ENCODE assay signal across 10 cellular contexts in the genomic region with DNA sequence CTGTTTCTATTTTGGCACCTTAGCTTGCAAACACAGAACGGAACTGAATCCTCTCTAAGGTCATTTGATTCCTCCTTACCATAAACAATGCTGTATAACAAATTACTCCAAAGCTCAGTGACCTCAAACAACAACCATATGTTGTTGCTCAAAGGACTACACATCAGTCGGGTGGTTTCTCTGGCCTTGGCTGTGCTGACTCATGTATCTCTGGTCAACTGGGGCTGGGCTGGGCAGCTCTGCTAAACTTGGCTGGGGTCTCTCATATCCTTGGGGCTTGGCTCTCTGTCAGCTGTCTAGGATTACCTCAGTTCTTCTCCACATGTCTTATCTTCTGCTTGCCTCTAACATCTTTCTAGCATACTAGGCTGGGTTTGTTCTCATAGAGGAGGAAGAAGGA.
DNase-seq lines count a peak whose midpoint lies in the region; ATAC-seq and TF ChIP-seq lines count a peak whose summit lies in the region.
"Had no signal": no experiment of that assay in that cellular context is flagged by ENCODE, and none has a peak within 500 bp of the region (broad histone marks: within the 10 kb centered on the region; RNA-seq: fewer than 3 reads in every experiment).

No MANE protein-coding gene starts in this region.

- no peaks in the 10 kb centered on the region for H3K27me3 ChIP-seq in testis

- peaks cover 25% of the 10 kb centered on the region for H3K4me1 Mint-ChIP-seq in CD14-positive monocyte

- no peak for ATAC-seq in GM18498 (IDR thresholded peaks at IDR 0.05; ENCODE audit: unreplicated experiment)

- peak overlapping the region in 1 of 2 donors; percentile 8 for H3K27ac ChIP-seq in testis

- no peak overlapping the region for H3K27ac Mint-ChIP-seq in CD14-positive monocyte

- peaks cover 0 to 6% of the 10 kb centered on the region in 2 donors for H3K36me3 Mint-ChIP-seq in CD14-positive monocyte

- TF ChIP-seq CTCF in testis (IDR thresholded peaks at IDR 0.05) = no peak
- no peak for TF ChIP-seq CTCF in CD14-positive monocyte (IDR thresholded peaks at IDR 0.05)

- intact Hi-C loops in testis (cut with DNase I; ENCODE audit: low total_unique reads) (no loop called here), CD14-positive monocyte (cut with micrococcal nuclease) (no loop called here)

- no peak overlapping the region for H3K4me3 ChIP-seq in testis

- no peaks in the 10 kb centered on the region for H3K9me3 Mint-ChIP-seq in CD14-positive monocyte

- 17 to 27% methylated on average over 2 of the region's 2 CpGs for WGBS in testis, 2 donors

- TF ChIP-seq POLR2A in testis (IDR thresholded peaks at IDR 0.05) = no peak

- no peaks in the 10 kb centered on the region for H3K27me3 Mint-ChIP-seq in CD14-positive monocyte (ENCODE audit: low read depth in 3 of 3)

- peaks cover 29% of the 10 kb centered on the region for H3K4me1 ChIP-seq in testis

- DNase-seq in HT1080 (ENCODE audit: low read depth) = peak; percentile 72
- peak; percentile 72 for DNase-seq in astrocyte of the hippocampus (ENCODE audit: low read depth, low spot score)
- peak; percentile 27 for DNase-seq in hepatic stellate cell (ENCODE audit: low spot score)
- peak; percentile 56 for DNase-seq in testis
- DNase-seq in stimulated activated CD4-positive, alpha-beta T cell treated with anti-CD3 and anti-CD28 coated beads, Interleukin-2, amount 100 ng/mL, for 48 hours = no peak
- DNase-seq in activated T-cell treated with anti-CD3 and anti-CD28 coated beads for 4 hours = no peak
- no peak for DNase-seq in CD14-positive monocyte (ENCODE audit: low spot score)
- DNase-seq: GOT3, NCI-H510A had no signal

- no peaks in the 10 kb centered on the region for H3K9me3 ChIP-seq in testis

- no peak overlapping the region for H3K4me3 Mint-ChIP-seq in CD14-positive monocyte

- H3K36me3 ChIP-seq in testis (ENCODE audit: low read depth, missing control alignments) = no peaks in the 10 kb centered on the region

Comparison
In these comparisons a context has a peak if more than half of its experiments do, and no peak if none do; other contexts are left out.
1. DNase-seq: peak in HT1080 (single experiment), astrocyte of the hippocampus (single experiment), hepatic stellate cell (single experiment) and testis (single experiment); none in stimulated activated CD4-positive, alpha-beta T cell treated with anti-CD3 and anti-CD28 coated beads, Interleukin-2, amount 100 ng/mL, for 48 hours (0 of 2), activated T-cell treated with anti-CD3 and anti-CD28 coated beads for 4 hours (single experiment) and CD14-positive monocyte (single experiment).